10 cellular contexts compared by ENCODE assay signal in the genomic region with DNA sequence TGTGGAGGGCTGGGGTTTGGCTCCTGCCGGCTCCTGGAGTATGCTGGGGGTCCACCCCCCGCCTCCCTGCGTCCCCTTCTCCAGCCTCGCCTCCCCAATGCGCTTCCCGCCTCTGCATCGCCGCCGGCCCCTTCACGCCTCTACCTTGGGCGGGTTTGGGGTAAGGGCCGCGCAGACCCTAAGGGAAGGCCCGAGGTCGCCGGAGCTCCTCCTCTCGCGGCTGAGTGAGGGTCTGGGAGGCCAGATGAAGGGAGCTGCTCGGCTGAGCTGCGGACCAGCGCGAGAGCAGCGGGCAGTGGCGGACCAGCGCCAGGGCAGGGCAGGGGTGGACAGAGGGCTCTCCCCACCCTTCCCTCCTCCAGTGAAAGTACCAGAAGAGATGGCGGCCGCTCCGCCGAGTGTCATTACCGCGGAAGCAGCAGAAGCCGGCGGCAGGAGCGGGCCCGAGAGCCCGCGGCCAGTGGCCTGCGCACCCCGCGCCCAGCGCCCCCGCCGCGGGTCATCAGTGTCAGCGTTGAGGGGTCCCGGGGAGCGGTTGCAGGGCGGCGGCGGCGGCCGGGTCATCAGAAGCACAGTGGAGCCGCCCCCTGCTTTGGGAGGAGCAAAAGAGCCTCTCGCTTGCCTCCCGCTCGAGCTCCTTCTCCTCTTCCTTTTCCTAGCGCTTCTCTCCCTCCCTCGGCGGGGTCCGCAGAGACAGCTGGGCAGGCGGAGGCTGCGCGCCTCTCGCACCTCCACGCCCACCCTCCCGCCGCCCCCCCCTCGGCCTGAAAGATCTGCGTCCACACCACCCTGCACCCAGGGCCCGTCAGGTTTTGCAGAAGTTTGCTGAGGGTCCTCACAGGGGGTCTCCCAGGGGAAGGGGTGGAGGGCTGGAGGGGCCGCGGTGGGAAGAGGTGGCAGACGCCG.
DNase-seq lines count a peak whose midpoint lies in the region; ATAC-seq and TF ChIP-seq lines count a peak whose summit lies in the region.
"Had no signal": no experiment of that assay in that cellular context is flagged by ENCODE, and none has a peak within 500 bp of the region (broad histone marks: within the 10 kb centered on the region; RNA-seq: fewer than 3 reads in every experiment).

No MANE protein-coding gene starts in this region.

- H3K36me3 ChIP-seq in duodenal mucosa (ENCODE audit: control insufficient read depth in 1 of 2, insufficient read depth in 2 of 2, low read length in 2 of 2), result no peaks in the 10 kb centered on the region
- no peaks in the 10 kb centered on the region for H3K36me3 ChIP-seq in mesodermal cell (ENCODE audit: control insufficient read depth, insufficient read depth, low read length)
- no peaks in the 10 kb centered on the region for H3K36me3 ChIP-seq in tibial artery

- no peak for ATAC-seq in HG03460 (IDR thresholded peaks at IDR 0.05; ENCODE audit: unreplicated experiment)

- H3K4me1 ChIP-seq in duodenal mucosa (ENCODE audit: control insufficient read depth in 1 of 2, insufficient read depth in 2 of 2, low read length in 2 of 2) (peaks cover 0 to 5% of the 10 kb centered on the region in 2 donors), mesodermal cell (ENCODE audit: control insufficient read depth, insufficient read depth, low read length, poor library complexity, severe bottlenecking) (no peaks in the 10 kb centered on the region), tibial artery (peaks cover 0 to 15% (median 9%) of the 10 kb centered on the region in 4 donors)

- H3K27ac ChIP-seq in duodenal mucosa (ENCODE audit: low read depth, low read length) (no peak overlapping the region), mesodermal cell (ENCODE audit: low read depth, low read length, severe bottlenecking) (no peak overlapping the region), tibial artery (no peak overlapping the region)
- H3K27ac ChIP-seq: 22Rv1 had no signal

- DNase-seq in DMS 273 (lab: John Stamatoyannopoulos, UW; ENCODE audit: unreplicated experiment) (peak; percentile 51), DMS 273 treated with DMSO at 0.1 percent for 48 hours (lab: John Stamatoyannopoulos, UW) (no peak), tibial artery (peak in 1 of 2 donors; percentile 28), pons (ENCODE audit: low spot score) (no peak)
- DNase-seq in activated CD4-positive, alpha-beta T cell treated with anti-CD3 and anti-CD28 coated beads for 1 hour, result no peak
- DNase-seq: activated B cell treated with CpG ODN at 0.5 μM for 24 hours had no signal

- H3K4me3 ChIP-seq in duodenal mucosa (ENCODE audit: low read depth in 1 of 2, low read length in 2 of 2) (peak overlapping the region; percentile 48 to 55), mesodermal cell (ENCODE audit: extremely low read depth, insufficient read depth, low read length, poor library complexity, severe bottlenecking) (peak overlapping the region; percentile 50), tibial artery (peak overlapping the region; percentile 46 to 59)

- intact Hi-C loops in tibial artery (cut with DNase I; ENCODE audit: low total_unique reads), result no loop called here

- H3K9me3 ChIP-seq in duodenal mucosa (ENCODE audit: control insufficient read depth in 1 of 2, low read length in 2 of 2) (no peaks in the 10 kb centered on the region), mesodermal cell (ENCODE audit: control insufficient read depth, low read length) (no peaks in the 10 kb centered on the region), tibial artery (no peaks in the 10 kb centered on the region)

- 4 to 8% methylated on average over 30 to 44 of the region's 74 CpGs for WGBS in mesodermal cell (ENCODE audit: insufficient coverage in 2 of 2), 2 experiments

- peak overlapping the region; percentile 27 to 33 for H3K9ac ChIP-seq in duodenal mucosa (ENCODE audit: low read depth in 1 of 2, low read length in 2 of 2)

- TF ChIP-seq CTCF in tibial artery (IDR thresholded peaks at IDR 0.05), result no peak

- H3K27me3 ChIP-seq in duodenal mucosa (ENCODE audit: control insufficient read depth in 1 of 2, insufficient read depth in 2 of 2, low read length in 2 of 2), result peaks cover 0 to 9% of the 10 kb centered on the region in 2 donors
- peaks cover 0 to 37% of the 10 kb centered on the region in 2 donors for H3K27me3 ChIP-seq in tibial artery
